In genomic region chr4:35793766-35794165, GRCh38 we compare ENCODE assay signal across 2 cellular contexts.
TF ChIP-seq lines count a peak whose summit lies in the region.

No MANE protein-coding gene starts in this region.

TF ChIP-seq in SK-N-SH, 30 proteins besides CTCF, POLR2A, EP300 and RAD21:
- TF ChIP-seq FOSL2 (IDR thresholded peaks at IDR 0.05; ENCODE audit: borderline replicate concordance, low read depth) (no peak), YY1 (IDR thresholded peaks at IDR 0.05; ENCODE audit: low read depth) (no peak)

TF ChIP-seq in GM12878, 131 proteins besides CTCF, POLR2A, EP300 and RAD21:
- no peak for TF ChIP-seq CHD4 (IDR thresholded peaks at IDR 0.05)
- no peak for TF ChIP-seq BCL11A (IDR thresholded peaks at IDR 0.05; ENCODE audit: low read depth, low read length)
- TF ChIP-seq MTA2 (IDR thresholded peaks at IDR 0.05; ENCODE audit: low read depth), result no peak
- no peak for TF ChIP-seq STAT1 (conservative IDR thresholded peaks at IDR 0.05)
- TF ChIP-seq HDGF (IDR thresholded peaks at IDR 0.05), result no peak
- TF ChIP-seq HDAC2 (IDR thresholded peaks at IDR 0.05), result no peak
- no peak for TF ChIP-seq ETV6 (conservative IDR thresholded peaks at IDR 0.05 in 1 of 2, IDR thresholded peaks at IDR 0.05 in 1 of 2; ENCODE audit: borderline replicate concordance in 1 of 2, low read depth in 1 of 2)
- TF ChIP-seq MLLT1 (IDR thresholded peaks at IDR 0.05), result no peak
- TF ChIP-seq SREBF2 (IDR thresholded peaks at IDR 0.05; ENCODE audit: low read length), result no peak
- no peak for TF ChIP-seq REST (IDR thresholded peaks at IDR 0.05; ENCODE audit: low read depth, low read length)
- TF ChIP-seq TCF12 (IDR thresholded peaks at IDR 0.05; ENCODE audit: low read depth, low read length), result no peak
- no peak for TF ChIP-seq IRF3 (IDR thresholded peaks at IDR 0.05)
- no peak for TF ChIP-seq YY1 (IDR thresholded peaks at IDR 0.05; ENCODE audit: low read depth, low read length)
- TF ChIP-seq NR2C2 (IDR thresholded peaks at IDR 0.05; ENCODE audit: borderline replicate concordance, control insufficient read depth, insufficient read length, low read depth), result no peak
- no peak for TF ChIP-seq E4F1 (IDR thresholded peaks at IDR 0.05; ENCODE audit: borderline replicate concordance, partially characterized antibody)
- TF ChIP-seq ESRRA (IDR thresholded peaks at IDR 0.05; ENCODE audit: low read length), result no peak
- TF ChIP-seq IKZF1 (conservative IDR thresholded peaks at IDR 0.05), result no peak
